In the genomic region with DNA sequence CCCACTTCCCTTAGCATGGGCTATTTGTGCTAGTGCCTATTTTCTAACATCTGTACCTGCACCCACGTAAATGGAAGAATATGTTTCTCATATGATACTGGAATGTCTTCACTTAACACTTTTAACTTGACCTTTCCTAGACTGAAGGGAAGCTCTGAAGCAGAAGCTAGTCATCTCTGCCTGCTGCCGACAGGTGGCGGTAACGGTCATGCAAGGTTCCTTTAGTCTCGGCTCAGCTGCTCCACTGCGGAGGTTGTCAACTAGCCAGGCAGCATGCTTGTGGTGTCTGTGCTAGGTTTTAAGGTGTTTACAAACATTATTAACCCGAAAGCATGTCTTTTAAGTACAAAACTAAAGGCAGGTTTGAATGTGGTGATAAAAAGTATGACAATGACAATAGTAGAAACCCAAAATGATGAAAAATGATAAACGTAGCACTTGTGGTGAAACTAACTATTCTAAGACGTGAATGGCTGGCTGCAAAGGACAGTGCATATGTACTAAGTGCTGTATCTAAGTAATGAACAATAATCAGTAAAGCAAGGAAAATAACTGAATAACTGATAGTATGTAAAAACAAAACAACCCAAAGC, we compare ENCODE assay signal across 8 cellular contexts.
DNase-seq lines count a peak whose midpoint lies in the region; ATAC-seq and TF ChIP-seq lines count a peak whose summit lies in the region.

No MANE protein-coding gene starts in this region.

- no peak for TF ChIP-seq EP300 in gastroesophageal sphincter (IDR thresholded peaks at IDR 0.05)

- TF ChIP-seq CTCF in gastroesophageal sphincter (IDR thresholded peaks at IDR 0.05) (peak; percentile 44 to 83 (median 66)), osteoblast (IDR thresholded peaks at IDR 0.05; ENCODE audit: extremely low read depth, low read depth, low read length) (peak; percentile 95)

- WGBS in gastroesophageal sphincter (ENCODE audit: low coverage in 1 of 2), 2 donors: 9 to 31% methylated on average over 4 to 9 of the region's 9 CpGs

- H3K36me3 ChIP-seq in NT2/D1 (ENCODE audit: insufficient read depth, insufficient read length, low read length) (no peaks in the 10 kb centered on the region), gastroesophageal sphincter (no peaks in the 10 kb centered on the region), osteoblast (ENCODE audit: insufficient read depth, low read length) (no peaks in the 10 kb centered on the region)

- DNase-seq in DMS153 (lab: John Stamatoyannopoulos, UW) (peak; percentile 47), HT1080 (ENCODE audit: low read depth) (peak; percentile 49), NT2/D1 (ENCODE audit: low read depth, low spot score) (peak; percentile 96), osteoblast (ENCODE audit: insufficient read length, low spot score, missing footprints) (peak; percentile 82), ureter (ENCODE audit: low spot score) (peak; percentile 65)
- DNase-seq in activated T-cell treated with anti-CD3 and anti-CD28 coated beads, Interleukin-2, amount 50 U/mL, for 1 hour: peak; percentile 41

- no peaks in the 10 kb centered on the region for H3K4me1 ChIP-seq in NT2/D1 (ENCODE audit: insufficient read depth, insufficient read length)
- H3K4me1 ChIP-seq in gastroesophageal sphincter: no peaks in the 10 kb centered on the region
- H3K4me1 ChIP-seq in osteoblast (ENCODE audit: insufficient read depth, low read length): no peaks in the 10 kb centered on the region

- no peak overlapping the region for H3K27ac ChIP-seq in gastroesophageal sphincter
- no peak overlapping the region for H3K27ac ChIP-seq in osteoblast (ENCODE audit: low read depth, low read length)

- H3K4me3 ChIP-seq in NT2/D1 (ENCODE audit: insufficient read length, low read depth) (no peak overlapping the region), gastroesophageal sphincter (no peak overlapping the region), osteoblast (ENCODE audit: insufficient read depth, low read length) (no peak overlapping the region)

- no peaks in the 10 kb centered on the region for H4K20me1 ChIP-seq in osteoblast (ENCODE audit: insufficient read depth, low read length)

- H3K9me3 ChIP-seq in NT2/D1 (ENCODE audit: insufficient read depth, low read length): no peaks in the 10 kb centered on the region; the same call in 1 of the 2 replicates
- no peaks in the 10 kb centered on the region for H3K9me3 ChIP-seq in gastroesophageal sphincter
- no peaks in the 10 kb centered on the region for H3K9me3 ChIP-seq in osteoblast (ENCODE audit: low read depth, low read length)

- H3K27me3 ChIP-seq in NT2/D1 (ENCODE audit: insufficient read depth, insufficient read length) (no peaks in the 10 kb centered on the region), gastroesophageal sphincter (peaks cover 37% of the 10 kb centered on the region), osteoblast (ENCODE audit: insufficient read depth, low read length) (no peaks in the 10 kb centered on the region)

- no peak overlapping the region for H3K9ac ChIP-seq in NT2/D1 (ENCODE audit: insufficient read length, low read depth)

- TF ChIP-seq POLR2A in gastroesophageal sphincter (IDR thresholded peaks at IDR 0.05): no peak

- H2AFZ ChIP-seq in osteoblast (ENCODE audit: low read length): peak overlapping the region; percentile 10

- peak; percentile 97 for ATAC-seq in GM21515 (IDR thresholded peaks at IDR 0.05; ENCODE audit: unreplicated experiment)
- no peak for ATAC-seq in gastroesophageal sphincter

- no peaks in the 10 kb centered on the region for H3K79me2 ChIP-seq in osteoblast (ENCODE audit: insufficient read depth, low read length)

- no peak overlapping the region for H3K4me2 ChIP-seq in osteoblast (ENCODE audit: insufficient read depth, low read length)

Comparison
In these comparisons a context has a peak if more than half of its experiments do, and no peak if none do; other contexts are left out.
1. DNase-seq: peak in every context shown above with its lines; median percentile 96 in NT2/D1; 82 in osteoblast; 65 in ureter; 49 in HT1080; 47 in DMS153; 41 in activated T-cell treated with anti-CD3 and anti-CD28 coated beads, Interleukin-2, amount 50 U/mL, for 1 hour.